Comparison of ENCODE assay signal across 8 cellular contexts in the genomic region with DNA sequence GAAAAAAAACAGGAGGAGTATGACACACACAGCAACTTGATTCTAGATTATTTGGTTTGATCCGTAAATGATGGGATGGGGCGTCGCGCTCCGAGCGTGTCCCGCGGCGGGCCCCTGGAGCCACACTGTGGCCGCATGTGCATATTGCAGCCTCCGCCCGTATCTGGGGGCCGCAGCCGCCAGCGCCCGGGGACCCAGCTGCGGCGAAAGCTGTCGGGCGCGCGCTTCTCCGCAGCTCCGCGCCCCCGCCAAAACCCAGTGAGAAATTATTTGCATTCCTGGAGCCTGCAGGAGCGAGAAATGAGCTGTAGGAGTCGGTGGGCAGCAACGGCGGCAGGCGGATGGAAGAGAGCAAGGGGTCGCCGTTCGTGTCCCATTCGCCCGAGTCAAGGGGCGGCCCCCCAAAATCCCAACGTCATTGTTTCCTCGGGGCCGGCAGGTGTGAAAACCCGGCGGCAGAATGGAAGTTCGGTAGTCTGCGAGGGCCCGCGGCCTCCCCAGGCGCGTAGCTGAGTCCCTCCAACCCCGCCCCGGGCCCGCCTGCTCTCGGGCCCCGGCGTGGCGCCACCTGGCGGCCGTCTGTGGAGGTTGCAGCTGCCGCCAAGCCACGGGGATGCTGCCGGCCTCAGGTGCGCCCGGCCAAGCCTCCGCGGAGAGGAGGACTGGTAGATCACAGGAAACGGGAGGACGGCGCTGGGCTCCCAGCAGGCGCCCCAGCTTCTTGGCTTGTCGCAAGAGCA.
DNase-seq lines count a peak whose midpoint lies in the region; ATAC-seq, FAIRE-seq and TF ChIP-seq lines count a peak whose summit lies in the region.
"Not testable (repeated sequence)": the region's sequence is repeated elsewhere in the genome, so short reads cannot be mapped to it uniquely, and the experiment has no call there.

No MANE protein-coding gene starts in this region.

- not testable (repeated sequence) for H3K27ac ChIP-seq in endothelial cell of umbilical vein (ENCODE audit: insufficient read depth, low read depth, low read length)

- peak; percentile 72 for DNase-seq in Caki2 (ENCODE audit: low read depth)
- peak in 51 of 76 experiments; percentile 1 to 66 (median 34) for DNase-seq in HUDEP-2 (lab: John Stamatoyannopoulos, UW; ENCODE audit: unreplicated experiment in 76 of 76)
- peak; percentile 87 for DNase-seq in OCI-M1 (lab: John Stamatoyannopoulos, UW)
- DNase-seq in activated T-cell treated with anti-CD3 and anti-CD28 coated beads for 1 hour (ENCODE audit: low read depth), result peak; percentile 77
- peak; percentile 37 for DNase-seq in endothelial cell of umbilical vein (ENCODE audit: low read depth, low spot score)
- peak; percentile 67 for DNase-seq in stimulated activated CD8-positive, alpha-beta memory T cell treated with anti-CD3 and anti-CD28 coated beads, Interleukin-15, amount 100 ng/mL, for 1 hour (ENCODE audit: low read depth)

- H2AFZ ChIP-seq in endothelial cell of umbilical vein (ENCODE audit: low read depth, low read length), result not testable (repeated sequence)

- in situ Hi-C loops in Caki2 (cut with HindIII; ENCODE audit: low pct_unique_long_range_greater_than_20kb, low sequenced_read_pairs), result not testable (repeated sequence)

- not testable (repeated sequence) for TF ChIP-seq POLR2A in endothelial cell of umbilical vein (IDR thresholded peaks at IDR 0.05; ENCODE audit: low read depth, low read length)

- not testable (repeated sequence) for H3K4me1 ChIP-seq in endothelial cell of umbilical vein (ENCODE audit: control insufficient read depth, extremely low read depth, insufficient read depth, low read length); mononuclear cell (ENCODE audit: insufficient read depth, low read length)

- peak; percentile 25 to 55 for TF ChIP-seq CTCF in endothelial cell of umbilical vein (IDR thresholded peaks at IDR 0.05; ENCODE audit: extremely low read depth in 1 of 2, insufficient read depth in 1 of 2, low read depth in 1 of 2, low read length in 2 of 2)

- H3K4me3 ChIP-seq in endothelial cell of umbilical vein (replicated peaks in 1 of 3; ENCODE audit: insufficient read depth in 1 of 3, low read depth in 1 of 3, low read length in 3 of 3), result peak overlapping the region in 1 of 3 experiments; percentile 20
- peak overlapping the region; percentile 19 for H3K4me3 ChIP-seq in mononuclear cell (ENCODE audit: low read length)

- H3K9ac ChIP-seq in endothelial cell of umbilical vein (replicated peaks; ENCODE audit: extremely low read depth, insufficient read depth, low read length), result not testable (repeated sequence)

- not testable (repeated sequence) for H3K79me2 ChIP-seq in endothelial cell of umbilical vein (ENCODE audit: control insufficient read depth, insufficient read depth, low read length)

- FAIRE-seq in endothelial cell of umbilical vein (lab: Jason Lieb, UNC), result not testable (repeated sequence)

- dilution Hi-C loops in endothelial cell of umbilical vein (cut with MboI; ENCODE audit: extremely low pct_ligation_motif_present, low sequenced_read_pairs), result not testable (repeated sequence)

- not testable (repeated sequence) for H4K20me1 ChIP-seq in endothelial cell of umbilical vein (replicated peaks; ENCODE audit: control insufficient read depth, extremely low read depth, insufficient read depth, low read length)

- H3K36me3 ChIP-seq in endothelial cell of umbilical vein (ENCODE audit: control insufficient read depth in 2 of 2, extremely low read depth in 1 of 2, insufficient read depth in 2 of 2, low read length in 2 of 2), result not testable (repeated sequence)

- intact Hi-C loops in endothelial cell of umbilical vein (cut with micrococcal nuclease), result not testable (repeated sequence)

- not testable (repeated sequence) for H3K9me1 ChIP-seq in endothelial cell of umbilical vein (replicated peaks; ENCODE audit: control insufficient read depth, extremely low read depth, insufficient read depth, low read length)

- CTCF ChIA-PET in endothelial cell of umbilical vein (lab: Charles Lee), result not testable (repeated sequence)

- not testable (repeated sequence) for H3K9me3 ChIP-seq in endothelial cell of umbilical vein (replicated peaks; ENCODE audit: control insufficient read depth, insufficient read depth, low read length); mononuclear cell (ENCODE audit: low read depth, low read length)

- not testable (repeated sequence) for BruUV-seq in endothelial cell of umbilical vein (replicated peaks; lab: Mats Ljungman, UMichigan)

- not testable (repeated sequence) for H3K4me2 ChIP-seq in endothelial cell of umbilical vein (ENCODE audit: insufficient read depth, low read length)

- POLR2A ChIA-PET in endothelial cell of umbilical vein (lab: Charles Lee), result not testable (repeated sequence)

- H3K27me3 ChIP-seq in endothelial cell of umbilical vein (ENCODE audit: control insufficient read depth in 2 of 2, insufficient read depth in 2 of 2, low read length in 2 of 2); mononuclear cell (ENCODE audit: insufficient read depth, low read length): not testable (repeated sequence)

- ATAC-seq in GM21528 (IDR thresholded peaks at IDR 0.05; ENCODE audit: low FRiP score, unreplicated experiment), result peak; percentile 98

Comparison
In these comparisons a context has a peak if more than half of its experiments do, and no peak if none do; other contexts are left out.
1. DNase-seq: peak in every context shown above with its lines; median percentile 87 in OCI-M1; 77 in activated T-cell treated with anti-CD3 and anti-CD28 coated beads for 1 hour; 72 in Caki2; 67 in stimulated activated CD8-positive, alpha-beta memory T cell treated with anti-CD3 and anti-CD28 coated beads, Interleukin-15, amount 100 ng/mL, for 1 hour; 37 in endothelial cell of umbilical vein; 34 in HUDEP-2.